Comparison of ENCODE assay signal across 25 cellular contexts in the genomic region with DNA sequence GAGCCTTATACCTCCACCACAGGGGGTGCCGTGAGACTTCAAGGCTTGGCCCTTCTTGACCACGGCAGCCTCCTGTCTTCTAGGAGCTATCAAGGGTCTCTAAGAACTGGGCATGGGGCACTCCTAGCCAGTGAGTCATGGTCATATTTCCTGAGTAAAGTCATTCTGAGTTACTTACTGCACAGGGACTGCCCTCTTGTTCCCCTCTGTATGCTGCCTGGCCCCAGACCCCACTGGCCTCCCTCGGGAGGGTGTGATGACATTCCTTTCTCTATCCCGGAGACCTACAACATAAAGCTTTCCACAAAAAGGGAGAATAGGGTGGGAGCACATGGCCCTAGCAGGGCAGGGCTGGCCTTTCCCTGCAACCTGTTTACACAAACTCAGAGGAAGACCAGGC. TPM values are rescaled to one million over a fixed set of nuclear protein-coding genes. Genes with fewer than 3 reads are reported as not detected.
A peak's percentile ranks its signal among the peaks of the same experiment; 100 is the strongest.
DNase-seq lines count a peak whose midpoint lies in the region; ATAC-seq and TF ChIP-seq lines count a peak whose summit lies in the region.
"Had no signal": no experiment of that assay in that cellular context is flagged by ENCODE, and none has a peak within 500 bp of the region (broad histone marks: within the 10 kb centered on the region; RNA-seq: fewer than 3 reads in every experiment).

No MANE protein-coding gene starts in this region.

- TF ChIP-seq POLR2A in right lobe of liver (IDR thresholded peaks at IDR 0.05) = no peak

- no peak for ATAC-seq in GM21786 (IDR thresholded peaks at IDR 0.05; ENCODE audit: unreplicated experiment)
- no peak for ATAC-seq in GM21515 (IDR thresholded peaks at IDR 0.05; ENCODE audit: unreplicated experiment)
- no peak for ATAC-seq in right lobe of liver
- ATAC-seq: naive thymus-derived CD8-positive, alpha-beta T cell had no signal

- no peaks in the 10 kb centered on the region for H3K4me1 ChIP-seq in right lobe of liver
- H3K4me1 ChIP-seq: suprapubic skin, vagina had no signal

- H3K9me3 ChIP-seq in right lobe of liver = no peaks in the 10 kb centered on the region
- H3K9me3 ChIP-seq: suprapubic skin, vagina had no signal

- intact Hi-C loops in right lobe of liver (cut with DNase I) = no loop called here

- peaks cover 0 to 18% (median 3%) of the 10 kb centered on the region in 4 donors for H3K36me3 ChIP-seq in right lobe of liver

- H3K4me3 ChIP-seq in right lobe of liver = no peak overlapping the region
- H3K4me3 ChIP-seq: suprapubic skin, vagina had no signal

- 83% methylated on average over 1 of the region's 4 CpGs for WGBS in right lobe of liver (ENCODE audit: insufficient coverage, low coverage, low lambda C conversion rate, missing lambda C conversion rate)

- DNase-seq in A172 (ENCODE audit: low spot score) = peak; percentile 45
- DNase-seq in ELR (ENCODE audit: low read depth) = peak; percentile 37
- peak; percentile 7 for DNase-seq in amniotic epithelial cell (ENCODE audit: low read depth)
- DNase-seq in iris pigment epithelial cell (ENCODE audit: low read depth) = peak; percentile 18
- no peak for DNase-seq in cerebellum (ENCODE audit: low spot score)
- no peak for DNase-seq in right lobe of liver
- DNase-seq: activated B cell treated with CpG ODN at 0.5 μM for 24 hours; activated CD4-positive, alpha-beta T cell treated with anti-CD3 and anti-CD28 coated beads, Interleukin-2, amount 50 U/mL, for 48 hours; activated effector memory CD4-positive, alpha-beta T cell treated with anti-CD3 and anti-CD28 coated beads, Interleukin-2, amount 50 U/mL, for 16 hours; C1 segment of cervical spinal cord; central memory CD4-positive, alpha-beta T cell; DND-41; effector CD4-positive, alpha-beta T cell; foreskin melanocyte; midbrain; naive thymus-derived CD8-positive, alpha-beta T cell; NCI-H1105 treated with DMSO at 0.1 percent for 48 hours; NCI-H2029 treated with DMSO at 0.1 percent for 48 hours; NCI-H226; NCI-H748 treated with DMSO at 0.1 percent for 48 hours; T-helper 9 cell had no signal

- H3K27me3 ChIP-seq in right lobe of liver = no peaks in the 10 kb centered on the region
- H3K27me3 ChIP-seq: suprapubic skin, vagina had no signal

- no peak overlapping the region for H3K27ac ChIP-seq in right lobe of liver
- H3K27ac ChIP-seq: suprapubic skin, vagina had no signal

- no peak for TF ChIP-seq CTCF in right lobe of liver (IDR thresholded peaks at IDR 0.05)

RNA-seq across cellular contexts. Expression of gene DPCD, which starts 21.4 kb away (rescaled TPM):
- total RNA-seq in A172 (2014; rRNA removed; shearing (Covaris generic)) = 83.0 and 92.8 TPM in 2 replicates
- 13.1 TPM for total RNA-seq in cerebellum
- total RNA-seq in right lobe of liver = 1 to 10 TPM; 2.2 to 4.3 (median 3.5) TPM

RNA-seq across cellular contexts. Expression of gene POLL, which starts 21.4 kb away (rescaled TPM):
- total RNA-seq in A172 (2014; rRNA removed; shearing (Covaris generic)) = 11.6 and 18.4 TPM in 2 replicates
- total RNA-seq in cerebellum = 14.4 TPM
- 10 to 100 TPM in 4 of 6 experiments, 1 to 10 TPM in 2; 8.4 to 15.5 (median 13.2) TPM for total RNA-seq in right lobe of liver

Comparison
In these comparisons a context has a peak if more than half of its experiments do, and no peak if none do; other contexts are left out.
1. DNase-seq: peak in A172 (single experiment), ELR (single experiment), amniotic epithelial cell (single experiment) and iris pigment epithelial cell (single experiment); none in cerebellum (single experiment) and right lobe of liver (0 of 3).